ENCODE assay signal across 25 cellular contexts in the genomic region with DNA sequence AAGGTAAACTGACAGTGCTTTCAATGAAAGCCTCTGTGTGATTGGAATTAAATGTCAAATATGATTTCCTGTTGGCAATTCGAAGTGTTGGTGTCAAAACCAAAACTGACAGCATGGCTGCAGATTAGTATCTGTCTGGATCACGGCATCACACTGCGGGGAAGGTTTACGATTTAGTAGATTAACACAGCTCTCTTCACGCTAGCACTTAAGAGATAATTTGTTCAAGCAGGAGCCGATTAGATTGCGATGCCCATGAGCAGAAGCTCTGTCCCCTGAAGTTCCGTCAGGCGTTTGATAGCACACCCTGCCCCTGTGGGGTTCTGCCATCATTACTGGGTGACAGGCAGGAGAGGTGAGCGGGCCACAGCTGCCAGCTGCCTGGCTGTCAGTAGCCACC.
"Had no signal": no experiment of that assay in that cellular context is flagged by ENCODE, and none has a peak within 500 bp of the region (broad histone marks: within the 10 kb centered on the region; RNA-seq: fewer than 3 reads in every experiment).

No MANE protein-coding gene starts in this region.

- ATAC-seq: activated CD4-positive, alpha-beta T cell treated with anti-CD3 and anti-CD28 coated beads for 36 hours; activated T-cell treated with anti-CD3 and anti-CD28 coated beads, Interleukin-2, amount 50 U/mL, for 72 hours; gastrocnemius medialis; left cardiac atrium; left ventricle myocardium superior; sciatic nerve; stimulated activated naive B cell treated with anti-CD40 and anti-IgM and Interleukin-4, amounts not matched to agents 10 μg/mL and 1 μg/mL and 100 μg/mL, for 72 hours had no signal

- H3K9me3 ChIP-seq: colonic mucosa, gastrocnemius medialis, neutrophil, thyroid gland, upper lobe of left lung, vagina had no signal

- H3K4me1 ChIP-seq: colonic mucosa, gastrocnemius medialis, stomach, thyroid gland, upper lobe of left lung, vagina had no signal

- H3K27ac ChIP-seq: colonic mucosa, gastrocnemius medialis, neutrophil, skin epidermis, stomach, thyroid gland, upper lobe of left lung, vagina had no signal

- DNase-seq: activated B cell treated with CpG ODN at 0.5 μM for 24 hours; activated CD4-positive, alpha-beta T cell treated with anti-CD3 and anti-CD28 coated beads for 36 hours; activated CD4-positive, alpha-beta T cell treated with anti-CD3 and anti-CD28 coated beads, Interleukin-2, amount 50 U/mL, for 4 hours; activated naive CD4-positive, alpha-beta T cell; activated T-cell treated with anti-CD3 and anti-CD28 coated beads for 4 hours; activated T-cell treated with anti-CD3 and anti-CD28 coated beads, Interleukin-2, amount 50 U/mL, for 72 hours; anterior cingulate cortex; colonic mucosa; effector CD8-positive, alpha-beta T cell; gastrocnemius medialis; head of caudate nucleus; hippocampal formation; left cardiac atrium; left ventricle myocardium superior; stimulated activated CD4-positive, alpha-beta T cell treated with anti-CD3 and anti-CD28 coated beads, Interleukin-4, amount 100 ng/mL, for 4 hours; stimulated activated CD8-positive, alpha-beta memory T cell treated with anti-CD3 and anti-CD28 coated beads, Interleukin-4, amount 100 ng/mL, for 48 hours; stimulated activated naive B cell treated with anti-CD40 and anti-IgM and Interleukin-4, amounts not matched to agents 10 μg/mL and 1 μg/mL and 100 μg/mL, for 72 hours; stomach; T-helper 2 cell; thyroid gland had no signal

- H3K36me3 ChIP-seq: colonic mucosa, gastrocnemius medialis, neutrophil, stomach, thyroid gland, upper lobe of left lung, vagina had no signal

- H3K4me3 ChIP-seq: colonic mucosa, gastrocnemius medialis, skin epidermis, stomach, thyroid gland, upper lobe of left lung, vagina had no signal
